Comparison of ENCODE assay signal across 11 cellular contexts in genomic region chr15:67253103-67253502, GRCh38. TPM values are rescaled to one million over a fixed set of nuclear protein-coding genes. Genes with fewer than 3 reads are reported as not detected.
DNase-seq lines count a peak whose midpoint lies in the region; TF ChIP-seq lines count a peak whose summit lies in the region.
"Had no signal": no experiment of that assay in that cellular context is flagged by ENCODE, and none has a peak within 500 bp of the region (broad histone marks: within the 10 kb centered on the region; RNA-seq: fewer than 3 reads in every experiment).

No MANE protein-coding gene starts in this region.

- TF ChIP-seq CTCF in VCaP (conservative IDR thresholded peaks at IDR 0.05) (no peak), fibroblast of the aortic adventitia (IDR thresholded peaks at IDR 0.05; ENCODE audit: insufficient read depth, low read length) (no peak)

- H3K27ac ChIP-seq in VCaP (peak overlapping the region; percentile 91), skin epidermis (peak overlapping the region in 1 of 21 experiments; percentile 87)

- DNase-seq in NCI-H2227 treated with DMSO at 0.1 percent for 48 hours (lab: John Stamatoyannopoulos, UW) (peak; percentile 3), NCI-H2227 (lab: John Stamatoyannopoulos, UW; ENCODE audit: unreplicated experiment) (no peak), fibroblast of the aortic adventitia (ENCODE audit: low read depth) (no peak), medulla oblongata (ENCODE audit: extremely low spot score) (no peak), SIG-M5 (lab: John Stamatoyannopoulos, UW) (no peak)
- no peak for DNase-seq in effector CD8-positive, alpha-beta T cell (lab: John Stamatoyannopoulos, UW)
- DNase-seq: 8988T, left ventricle myocardium superior, NCI-H1092 treated with DMSO at 0.1 percent for 48 hours had no signal

- H3K4me3 ChIP-seq in fibroblast of the aortic adventitia (ENCODE audit: low read depth, low read length) (peak overlapping the region; percentile 73), skin epidermis (peak overlapping the region in 4 of 7 experiments; percentile 65 to 89 (median 72))

RNA-seq across cellular contexts. Expression of gene AAGAB, which starts 1.4 kb away (rescaled TPM):
- total RNA-seq in fibroblast of the aortic adventitia (ENCODE audit: low replicate concordance) = 43.7 and 95.6 TPM in 2 replicates

RNA-seq across cellular contexts. Expression of gene IQCH, which starts 1.5 kb away (rescaled TPM):
- total RNA-seq in fibroblast of the aortic adventitia (ENCODE audit: low replicate concordance) = 0.74 and 3.6 TPM in 2 replicates
